Comparison of ENCODE assay signal across 1 cellular context in genomic region chr12:3170423-3171194, GRCh38.
TF ChIP-seq lines count a peak whose summit lies in the region.

No MANE protein-coding gene starts in this region.

TF ChIP-seq in SK-N-SH, 30 proteins besides CTCF, POLR2A, EP300 and RAD21 (continued from another document):
- TF ChIP-seq ZBTB33 (IDR thresholded peaks at IDR 0.05; ENCODE audit: borderline replicate concordance, low read depth) = no peak
- no peak for TF ChIP-seq RFX5 (IDR thresholded peaks at IDR 0.05; ENCODE audit: low read length)
- TF ChIP-seq TCF12 (IDR thresholded peaks at IDR 0.05) = peak; percentile 83
- peak; percentile 80 for TF ChIP-seq FOSL2 (IDR thresholded peaks at IDR 0.05; ENCODE audit: borderline replicate concordance, low read depth)
- no peak for TF ChIP-seq POLR2AphosphoS5 (IDR thresholded peaks at IDR 0.05; ENCODE audit: low read depth, low read length)
- TF ChIP-seq REST (IDR thresholded peaks at IDR 0.05; ENCODE audit: low read depth, low read length) = no peak
- TF ChIP-seq USF2 (IDR thresholded peaks at IDR 0.05; ENCODE audit: borderline replicate concordance, low read depth, low read length) = no peak
- peak; percentile 61; the same call in 1 of the 2 replicates for TF ChIP-seq MAX (IDR thresholded peaks at IDR 0.05; ENCODE audit: low read depth)
- TF ChIP-seq NRF1 (IDR thresholded peaks at IDR 0.05; ENCODE audit: low read depth, low read length) = no peak
- peak; percentile 22; the same call in 1 of the 2 replicates for TF ChIP-seq FOXJ3 (CRISPR knock-in tag; IDR thresholded peaks at IDR 0.05)
- peak; percentile 29; the same call in 1 of the 2 replicates for TF ChIP-seq NFIC (IDR thresholded peaks at IDR 0.05; ENCODE audit: borderline replicate concordance)
- TF ChIP-seq MXI1 (IDR thresholded peaks at IDR 0.05; ENCODE audit: low read depth, low read length) = peak; percentile 77; the same call in 1 of the 2 replicates
- TF ChIP-seq GATA2 (CRISPR knock-in tag; IDR thresholded peaks at IDR 0.05) = peak; percentile 98
- TF ChIP-seq MEF2A (IDR thresholded peaks at IDR 0.05; ENCODE audit: borderline replicate concordance, low read depth) = no peak
- TF ChIP-seq TAF1 (IDR thresholded peaks at IDR 0.05; ENCODE audit: borderline replicate concordance, low read depth, low read length) = no peak
- no peak for TF ChIP-seq GABPA (IDR thresholded peaks at IDR 0.05; ENCODE audit: low read depth)
- TF ChIP-seq SMC3 (IDR thresholded peaks at IDR 0.05; ENCODE audit: low read depth, low read length) = no peak
- no peak for TF ChIP-seq TEAD4 (IDR thresholded peaks at IDR 0.05; ENCODE audit: borderline replicate concordance, insufficient read depth)
